In the genomic region with DNA sequence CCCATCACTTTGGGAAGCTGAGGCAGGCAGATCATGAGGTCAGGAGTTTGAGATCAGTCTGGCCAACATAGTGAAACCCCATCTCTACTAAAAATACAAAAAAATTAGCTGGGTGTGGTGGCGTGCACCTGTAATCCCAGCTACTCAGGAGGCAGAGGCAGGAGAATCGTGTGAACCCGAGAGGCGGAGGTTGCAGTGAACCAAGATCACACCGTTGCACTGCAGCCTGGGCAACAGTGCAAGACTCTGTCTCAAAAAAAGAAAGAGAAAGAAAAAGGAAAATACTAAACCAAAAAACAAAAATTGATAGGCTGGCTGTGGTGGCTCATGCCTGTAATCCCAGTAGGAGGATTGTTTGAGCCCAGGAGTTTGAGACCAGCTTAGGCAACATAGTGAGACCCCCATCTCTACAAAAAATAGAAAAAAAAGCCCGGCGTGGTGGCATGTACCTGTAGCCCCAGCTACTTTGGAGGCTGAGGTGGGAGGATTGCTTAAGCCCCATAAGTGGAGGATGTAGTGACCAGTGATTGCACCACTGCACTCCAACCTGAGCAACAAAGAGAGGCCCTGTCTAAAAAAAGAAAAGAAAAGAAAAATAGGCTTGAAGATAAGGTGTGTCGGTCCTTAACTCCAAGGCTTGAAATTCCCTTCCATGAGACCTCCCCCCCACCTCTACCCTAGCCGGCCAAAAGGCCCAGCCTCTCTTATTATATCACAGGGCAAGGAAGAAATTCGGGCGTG, we compare ENCODE assay signal across 7 cellular contexts. TPM values are rescaled to one million over a fixed set of nuclear protein-coding genes. Genes with fewer than 3 reads are reported as not detected.
DNase-seq lines count a peak whose midpoint lies in the region; ATAC-seq, FAIRE-seq and TF ChIP-seq lines count a peak whose summit lies in the region.
"Not testable (repeated sequence)": the region's sequence is repeated elsewhere in the genome, so short reads cannot be mapped to it uniquely, and the experiment has no call there.

No MANE protein-coding gene starts in this region.

- H3K9ac ChIP-seq in Karpas-422 (ENCODE audit: low read length) (peak overlapping the region; percentile 82), keratinocyte (ENCODE audit: control insufficient read depth, extremely low read depth, insufficient read depth, low read length) (peak overlapping the region; percentile 82)

- not testable (repeated sequence) for H4K20me1 ChIP-seq in DOHH2 (ENCODE audit: control insufficient read depth, insufficient read depth, low read depth, low read length); Karpas-422 (ENCODE audit: insufficient read depth, low read depth, low read length); keratinocyte (ENCODE audit: control insufficient read depth, extremely low read depth, insufficient read depth, low read length)

- peak overlapping the region; percentile 16 for H3K27ac Mint-ChIP-seq in T-helper 17 cell
- H3K27ac Mint-ChIP-seq in activated naive CD8-positive, alpha-beta T cell treated with anti-CD3 and anti-CD28 coated beads for 36 hours: peak overlapping the region; percentile 88
- H3K27ac Mint-ChIP-seq in osteocyte (ENCODE audit: unreplicated experiment): not testable (repeated sequence)

- H3F3A ChIP-seq in DOHH2 (ENCODE audit: control insufficient read depth, insufficient read depth): not testable (repeated sequence)

- peak overlapping the region; percentile 98 for H3K4me3 ChIP-seq in DOHH2 (ENCODE audit: low read length)
- peak overlapping the region; percentile 96 for H3K4me3 ChIP-seq in Karpas-422 (ENCODE audit: low read length)
- H3K4me3 ChIP-seq in epithelial cell of esophagus (ENCODE audit: low read length): peak overlapping the region; percentile 76
- peak overlapping the region; percentile 42 to 87 (median 79) for H3K4me3 ChIP-seq in keratinocyte (ENCODE audit: control insufficient read depth in 2 of 3, extremely low read depth in 1 of 3, insufficient read depth in 2 of 3, low read depth in 1 of 3, low read length in 3 of 3)

- not testable (repeated sequence) for TF ChIP-seq CTCF in DOHH2 (IDR thresholded peaks at IDR 0.05; ENCODE audit: low read depth, low read length, poor library complexity, severe bottlenecking); epithelial cell of esophagus (IDR thresholded peaks at IDR 0.05; ENCODE audit: insufficient read depth, low read depth, low read length, missing control alignments); keratinocyte (optimal IDR thresholded peaks at IDR 0.05 in 1 of 3, IDR thresholded peaks at IDR 0.05 in 1 of 3, conservative IDR thresholded peaks at IDR 0.05 in 1 of 3; ENCODE audit: extremely low read depth in 1 of 3, insufficient read depth in 2 of 3, low read length in 3 of 3); osteocyte (IDR thresholded peaks at IDR 0.05)

- H3K4me2 ChIP-seq in DOHH2 (ENCODE audit: low read length) (peak overlapping the region; percentile 89), Karpas-422 (ENCODE audit: low read depth, low read length, poor library complexity, severe bottlenecking) (peak overlapping the region; percentile 80), keratinocyte (ENCODE audit: control insufficient read depth, extremely low read depth, insufficient read depth, low read depth, low read length) (peak overlapping the region; percentile 99)

- H3K9me2 ChIP-seq in DOHH2 (replicated peaks; ENCODE audit: control insufficient read depth, low read length); Karpas-422 (replicated peaks; ENCODE audit: insufficient read depth, low read length): not testable (repeated sequence)

- H3K4me1 ChIP-seq in DOHH2 (ENCODE audit: control insufficient read depth, low read length) (peaks cover 27% of the 10 kb centered on the region), Karpas-422 (ENCODE audit: low read length) (peaks cover 27% of the 10 kb centered on the region)
- not testable (repeated sequence) for H3K4me1 ChIP-seq in keratinocyte (ENCODE audit: control insufficient read depth, extremely low read depth, insufficient read depth, low read length)

- H3K27ac ChIP-seq in DOHH2 (ENCODE audit: low read depth, low read length): peak overlapping the region; percentile 66
- H3K27ac ChIP-seq in Karpas-422 (ENCODE audit: low read length): peak overlapping the region; percentile 69
- peak overlapping the region; percentile 45 for H3K27ac ChIP-seq in keratinocyte (ENCODE audit: control insufficient read depth, insufficient read depth, low read length)

- H3K9me3 ChIP-seq in DOHH2 (ENCODE audit: control insufficient read depth, insufficient read depth, low read length); Karpas-422 (ENCODE audit: low read length); T-helper 17 cell (ENCODE audit: control insufficient read depth, low read length, poor library complexity, severe bottlenecking); keratinocyte (ENCODE audit: control insufficient read depth, low read depth, low read length): not testable (repeated sequence)

- H3K27me3 Mint-ChIP-seq in T-helper 17 cell; activated naive CD8-positive, alpha-beta T cell treated with anti-CD3 and anti-CD28 coated beads for 36 hours; osteocyte (ENCODE audit: unreplicated experiment): not testable (repeated sequence)

- peak; percentile 50 for DNase-seq in Karpas-422
- DNase-seq in T-helper 17 cell; activated naive CD8-positive, alpha-beta T cell treated with anti-CD3 and anti-CD28 coated beads for 36 hours; epithelial cell of esophagus (ENCODE audit: low read depth); keratinocyte (ENCODE audit: low read depth, low spot score); osteocyte (ENCODE audit: extremely low spot score, unreplicated experiment): not testable (repeated sequence)

- not testable (repeated sequence) for ATAC-seq in T-helper 17 cell

- H3K36me3 ChIP-seq in DOHH2 (ENCODE audit: control insufficient read depth, low read length) (peaks cover 50% of the 10 kb centered on the region), Karpas-422 (ENCODE audit: insufficient read depth, low read length) (peaks cover 18% of the 10 kb centered on the region; the same call in 1 of the 2 replicates)
- not testable (repeated sequence) for H3K36me3 ChIP-seq in keratinocyte (ENCODE audit: control insufficient read depth in 2 of 2, extremely low read depth in 1 of 2, insufficient read depth in 2 of 2, low read length in 2 of 2)

- not testable (repeated sequence) for H3K36me3 Mint-ChIP-seq in T-helper 17 cell (ENCODE audit: low read depth); osteocyte (ENCODE audit: unreplicated experiment)
- H3K36me3 Mint-ChIP-seq in activated naive CD8-positive, alpha-beta T cell treated with anti-CD3 and anti-CD28 coated beads for 36 hours: peaks cover 33% of the 10 kb centered on the region

- H3K4me1 Mint-ChIP-seq in T-helper 17 cell (peaks cover 15% of the 10 kb centered on the region), osteocyte (ENCODE audit: unreplicated experiment) (peaks cover 36% of the 10 kb centered on the region)
- peaks cover 16% of the 10 kb centered on the region for H3K4me1 Mint-ChIP-seq in activated naive CD8-positive, alpha-beta T cell treated with anti-CD3 and anti-CD28 coated beads for 36 hours

- not testable (repeated sequence) for FAIRE-seq in keratinocyte (lab: Jason Lieb, UNC)

- H3K79me2 ChIP-seq in DOHH2 (ENCODE audit: control insufficient read depth, low read length): peaks cover 56% of the 10 kb centered on the region
- H3K79me2 ChIP-seq in Karpas-422 (ENCODE audit: low read length): peaks cover 45% of the 10 kb centered on the region
- H3K79me2 ChIP-seq in keratinocyte (ENCODE audit: control insufficient read depth, insufficient read depth, low read length): peaks cover 12% of the 10 kb centered on the region

- peak overlapping the region; percentile 82 for H2AFZ ChIP-seq in Karpas-422 (ENCODE audit: low read length)
- peak overlapping the region; percentile 90 for H2AFZ ChIP-seq in keratinocyte (ENCODE audit: control insufficient read depth, low read length)

- dilution Hi-C loops in keratinocyte (cut with MboI; ENCODE audit: extremely low pct_ligation_motif_present, low sequenced_read_pairs): not testable (repeated sequence)

- H3K4me3 Mint-ChIP-seq in T-helper 17 cell (peak overlapping the region; percentile 97), osteocyte (ENCODE audit: unreplicated experiment) (peak overlapping the region; percentile 82)
- peak overlapping the region; percentile 88 for H3K4me3 Mint-ChIP-seq in activated naive CD8-positive, alpha-beta T cell treated with anti-CD3 and anti-CD28 coated beads for 36 hours

- not testable (repeated sequence) for H3K9me1 ChIP-seq in keratinocyte (ENCODE audit: control insufficient read depth, extremely low read depth, insufficient read depth, low read length)

- H3K9me3 Mint-ChIP-seq in activated naive CD8-positive, alpha-beta T cell treated with anti-CD3 and anti-CD28 coated beads for 36 hours; osteocyte (ENCODE audit: unreplicated experiment): not testable (repeated sequence)

- not testable (repeated sequence) for H3K27me3 ChIP-seq in DOHH2 (ENCODE audit: control insufficient read depth, low read length); Karpas-422 (ENCODE audit: low read length); keratinocyte (ENCODE audit: control insufficient read depth, extremely low read depth, insufficient read depth, low read length)

RNA-seq across cellular contexts. Expression of a gene that starts 0.9 kb away (rescaled TPM):
- total RNA-seq in Karpas-422 (2014; rRNA removed; shearing (Covaris generic); ENCODE audit: low replicate concordance): 24.7 and 223 TPM in 2 replicates
- total RNA-seq in T-helper 17 cell (under 1 TPM; 0.76 to 0.85 TPM), osteocyte (7.9 and 12.1 TPM in 2 replicates)
- total RNA-seq in activated naive CD8-positive, alpha-beta T cell treated with anti-CD3 and anti-CD28 coated beads for 36 hours: 100 to 1,000 TPM; 126 to 134 TPM
- 11.0 to 55.0 TPM (median 37.7 TPM) in 3 replicates for polyA plus RNA-seq in keratinocyte
- polyA plus RNA-seq in keratinocyte (2011; ENCODE audit: low read depth): 1.8 TPM
- polyA plus RNA-seq in keratinocyte (2011; cell fraction: cytosol; rRNA removed): 10.7 and 13.9 TPM in 2 replicates
- polyA plus RNA-seq in keratinocyte (2011; cell fraction: nucleus; rRNA removed): 3.5 and 6.9 TPM in 2 replicates
- polyA plus RNA-seq in keratinocyte (2012; ENCODE audit: low replicate concordance): 2.7 and 24.7 TPM in 2 replicates
- 4.1 to 12.2 TPM (median 5.7 TPM) in 3 replicates for polyA minus RNA-seq in keratinocyte
- 3.5 TPM for polyA minus RNA-seq in keratinocyte (2011; cell fraction: cytosol; rRNA and poly(A)+ RNA removed)
- 0.62 and 1.4 TPM in 2 replicates for polyA minus RNA-seq in keratinocyte (2011; cell fraction: nucleus; rRNA and poly(A)+ RNA removed)

RNA-seq across cellular contexts. Expression of a gene that starts 7.3 kb away (rescaled TPM):
- 9.2 and 11.9 TPM in 2 replicates for total RNA-seq in Karpas-422 (2014; rRNA removed; shearing (Covaris generic); ENCODE audit: low replicate concordance)
- total RNA-seq in T-helper 17 cell (10 to 100 TPM; 14.9 to 17.5 TPM), osteocyte (24.5 and 26.8 TPM in 2 replicates)
- total RNA-seq in activated naive CD8-positive, alpha-beta T cell treated with anti-CD3 and anti-CD28 coated beads for 36 hours: 10 to 100 TPM; 18.0 to 18.4 TPM
- 27.9 to 31.5 TPM (median 31.1 TPM) in 3 replicates for polyA plus RNA-seq in keratinocyte
- polyA plus RNA-seq in keratinocyte (2011; ENCODE audit: low read depth): 34.8 TPM
- 20.5 and 34.8 TPM in 2 replicates for polyA plus RNA-seq in keratinocyte (2011; cell fraction: cytosol; rRNA removed)
- polyA plus RNA-seq in keratinocyte (2011; cell fraction: nucleus; rRNA removed): 34.2 and 37.3 TPM in 2 replicates
- 25.5 and 27.0 TPM in 2 replicates for polyA plus RNA-seq in keratinocyte (2012; ENCODE audit: low replicate concordance)
- 7.2 to 24.5 TPM (median 19.9 TPM) in 3 replicates for polyA minus RNA-seq in keratinocyte
- 18.0 TPM for polyA minus RNA-seq in keratinocyte (2011; cell fraction: cytosol; rRNA and poly(A)+ RNA removed)
- polyA minus RNA-seq in keratinocyte (2011; cell fraction: nucleus; rRNA and poly(A)+ RNA removed): 18.9 and 34.7 TPM in 2 replicates

RNA-seq across cellular contexts. Expression of a gene that starts 24.3 kb away (rescaled TPM):
- total RNA-seq in Karpas-422 (2014; rRNA removed; shearing (Covaris generic); ENCODE audit: low replicate concordance): 29.1 and 37.1 TPM in 2 replicates
- total RNA-seq in T-helper 17 cell (10 to 100 TPM; 23.2 to 25.5 TPM), osteocyte (18.2 and 22.2 TPM in 2 replicates)
- total RNA-seq in activated naive CD8-positive, alpha-beta T cell treated with anti-CD3 and anti-CD28 coated beads for 36 hours: 10 to 100 TPM; 17.5 to 19.2 TPM
- 20.4 to 28.9 TPM (median 23.8 TPM) in 3 replicates for polyA plus RNA-seq in keratinocyte
- 17.7 TPM for polyA plus RNA-seq in keratinocyte (2011; ENCODE audit: low read depth)
- polyA plus RNA-seq in keratinocyte (2011; cell fraction: cytosol; rRNA removed): 12.2 and 25.9 TPM in 2 replicates
- 33.5 and 34.1 TPM in 2 replicates for polyA plus RNA-seq in keratinocyte (2011; cell fraction: nucleus; rRNA removed)
- 11.9 and 13.5 TPM in 2 replicates for polyA plus RNA-seq in keratinocyte (2012; ENCODE audit: low replicate concordance)
- 21.3 to 111 TPM (median 54.6 TPM) in 3 replicates for polyA minus RNA-seq in keratinocyte
- polyA minus RNA-seq in keratinocyte (2011; cell fraction: cytosol; rRNA and poly(A)+ RNA removed): 38.6 TPM
- polyA minus RNA-seq in keratinocyte (2011; cell fraction: nucleus; rRNA and poly(A)+ RNA removed): 64.7 and 102 TPM in 2 replicates
